In genomic region chr11:110289472-110289871, GRCh38 we compare ENCODE assay signal across 26 cellular contexts. TPM values are rescaled to one million over a fixed set of nuclear protein-coding genes. Genes with fewer than 3 reads are reported as not detected.
A peak's percentile ranks its signal among the peaks of the same experiment; 100 is the strongest.
DNase-seq lines count a peak whose midpoint lies in the region; ATAC-seq, FAIRE-seq and TF ChIP-seq lines count a peak whose summit lies in the region.
"Had no signal": no experiment of that assay in that cellular context is flagged by ENCODE, and none has a peak within 500 bp of the region (broad histone marks: within the 10 kb centered on the region; RNA-seq: fewer than 3 reads in every experiment).

No MANE protein-coding gene starts in this region.

- H3K36me3 ChIP-seq in astrocyte (ENCODE audit: insufficient read depth, low read length) (no peaks in the 10 kb centered on the region), neuronal stem cell (replicated peaks in 1 of 2; ENCODE audit: control insufficient read depth in 2 of 2, insufficient read depth in 2 of 2, low read length in 2 of 2) (peaks cover 0 to 15% of the 10 kb centered on the region in 2 donors)
- H3K36me3 ChIP-seq: SJCRH30 had no signal

- H3K4me3 ChIP-seq in astrocyte (ENCODE audit: insufficient read depth, low read depth, low read length) (no peak overlapping the region), neuronal stem cell (ENCODE audit: low read length in 2 of 2) (no peak overlapping the region)
- H3K4me3 ChIP-seq: GM23338, SJCRH30 had no signal

- DNase-seq in NCI-H82 (lab: John Stamatoyannopoulos, UW) (peak; percentile 36), NCI-H82 treated with DMSO at 0.1 percent for 48 hours (lab: John Stamatoyannopoulos, UW; ENCODE audit: unreplicated experiment) (no peak), astrocyte (ENCODE audit: low read depth) (peak; percentile 36), iris pigment epithelial cell (ENCODE audit: low read depth) (peak; percentile 72), mucosa of gallbladder (ENCODE audit: low spot score) (no peak), neuronal stem cell (ENCODE audit: low spot score) (no peak)
- DNase-seq in activated CD4-positive, alpha-beta T cell treated with anti-CD3 and anti-CD28 coated beads for 4 hours: no peak
- DNase-seq: H9; Karpas-422; MV-4-11; NCI-H1105; NCI-H146; NCI-H1930; NCI-H2107; NCI-H524; NCI-H748 treated with DMSO at 0.1 percent for 48 hours; NK-92 treated with Interleukin-12 subunit alpha and Interleukin-12 subunit beta, amount 100 ng/mL, for 24 hours; PC-3; SJCRH30 had no signal

- H3K79me2 ChIP-seq in astrocyte (ENCODE audit: insufficient read depth, low read length): peaks cover 99% of the 10 kb centered on the region

- H4K20me1 ChIP-seq in astrocyte (ENCODE audit: insufficient read depth, low read length): peaks cover 84% of the 10 kb centered on the region

- H3K18ac ChIP-seq in neuronal stem cell (ENCODE audit: low read length): no peak overlapping the region

- H4K91ac ChIP-seq in neuronal stem cell (ENCODE audit: low read depth, low read length, poor library complexity): no peak overlapping the region

- no peak overlapping the region for H2AK5ac ChIP-seq in neuronal stem cell (ENCODE audit: low read depth, low read length)

- no peak overlapping the region for H2BK5ac ChIP-seq in neuronal stem cell (ENCODE audit: low read length)

- H3K4me2 ChIP-seq in astrocyte (ENCODE audit: low read length) (no peak overlapping the region), neuronal stem cell (ENCODE audit: insufficient read depth, low read length, poor library complexity, severe bottlenecking) (no peak overlapping the region)
- H3K4me2 ChIP-seq: GM23338 had no signal

- H3K9ac ChIP-seq in astrocyte (ENCODE audit: low read length): no peak overlapping the region
- H3K9ac ChIP-seq in neuronal stem cell (ENCODE audit: low read depth, low read length, poor library complexity): no peak overlapping the region

- no peaks in the 10 kb centered on the region for H3K9me3 Mint-ChIP-seq in astrocyte (ENCODE audit: unreplicated experiment)
- H3K9me3 Mint-ChIP-seq: GM23338, H9 had no signal

- H3K27me3 ChIP-seq in astrocyte (ENCODE audit: insufficient read depth, low read length) (no peaks in the 10 kb centered on the region), neuronal stem cell (ENCODE audit: control insufficient read depth in 3 of 3, insufficient read depth in 3 of 3, low read depth in 1 of 3, low read length in 3 of 3) (no peaks in the 10 kb centered on the region)
- H3K27me3 ChIP-seq: SJCRH30 had no signal

- no peaks in the 10 kb centered on the region for H3K27me3 Mint-ChIP-seq in astrocyte (ENCODE audit: low read depth, unreplicated experiment)

- no peak overlapping the region for H3K23ac ChIP-seq in neuronal stem cell (ENCODE audit: low read depth, low read length, poor library complexity)

- no peak overlapping the region for H2BK15ac ChIP-seq in neuronal stem cell (ENCODE audit: low read length)

- H2BK12ac ChIP-seq in neuronal stem cell (ENCODE audit: low read length): no peak overlapping the region

- no peak overlapping the region for H3K27ac ChIP-seq in astrocyte (ENCODE audit: low read depth, low read length)
- H3K27ac ChIP-seq in neuronal stem cell (replicated peaks; ENCODE audit: low read length): no peak overlapping the region
- H3K27ac ChIP-seq: 22Rv1, HL-60, SJCRH30 had no signal

- H3K4ac ChIP-seq in neuronal stem cell (ENCODE audit: low read length): no peak overlapping the region

- FAIRE-seq in astrocyte (lab: Jason Lieb, UNC): no peak
- FAIRE-seq: D721Med had no signal

- peaks cover 1% of the 10 kb centered on the region for H3K79me1 ChIP-seq in neuronal stem cell (ENCODE audit: low read depth, low read length)

- H3K14ac ChIP-seq in neuronal stem cell (ENCODE audit: low read length): no peak overlapping the region

- H3K4me1 Mint-ChIP-seq in astrocyte (ENCODE audit: low read depth, unreplicated experiment): peaks cover 22% of the 10 kb centered on the region

- H3K27ac Mint-ChIP-seq in astrocyte (ENCODE audit: unreplicated experiment): no peak overlapping the region
- H3K27ac Mint-ChIP-seq: GM23338, H9 had no signal

- no peak for ATAC-seq in HG02610 (IDR thresholded peaks at IDR 0.05; ENCODE audit: unreplicated experiment)
- ATAC-seq: GM23338, PC-3, Right ventricle myocardium inferior, SK-N-SH treated with all-trans-retinoic acid at 6 μM for 48 hours had no signal

- H3K4me1 ChIP-seq in astrocyte (ENCODE audit: insufficient read depth, low read length): peaks cover 5% of the 10 kb centered on the region
- H3K4me1 ChIP-seq in neuronal stem cell (ENCODE audit: control insufficient read depth in 2 of 2, insufficient read depth in 1 of 2, low read depth in 1 of 2, low read length in 2 of 2): peaks cover 0 to 6% of the 10 kb centered on the region in 2 donors

- no CpG with 5 or more reads among the region's 10 CpGs for WGBS in neuronal stem cell (ENCODE audit: extremely low coverage in 2 of 2, insufficient read length in 2 of 2, insufficient replicate concordance in 1 of 2), 2 donors

- H3K4me3 Mint-ChIP-seq in astrocyte (ENCODE audit: unreplicated experiment): no peak overlapping the region
- H3K4me3 Mint-ChIP-seq: GM23338, H9 had no signal

- no peak overlapping the region for H4K8ac ChIP-seq in neuronal stem cell (ENCODE audit: low read depth, low read length)

- TF ChIP-seq CTCF in astrocyte (IDR thresholded peaks at IDR 0.05; ENCODE audit: insufficient read depth, low read depth, low read length): no peak

- H3K9me3 ChIP-seq in astrocyte (ENCODE audit: insufficient read depth, low read depth, low read length): no peaks in the 10 kb centered on the region
- peaks cover 0 to 7% of the 10 kb centered on the region in 2 donors for H3K9me3 ChIP-seq in neuronal stem cell (replicated peaks in 1 of 2; ENCODE audit: control insufficient read depth in 2 of 2, insufficient read depth in 1 of 2, low read depth in 1 of 2, low read length in 2 of 2)
- H3K9me3 ChIP-seq: SJCRH30 had no signal

- H2AFZ ChIP-seq in astrocyte (ENCODE audit: low read depth, low read length) (no peak overlapping the region), neuronal stem cell (ENCODE audit: low read length) (no peak overlapping the region)
- H2AFZ ChIP-seq: GM23338 had no signal

- no peaks in the 10 kb centered on the region for H3K36me3 Mint-ChIP-seq in astrocyte (ENCODE audit: low read depth, unreplicated experiment)

- no peak overlapping the region for H2BK120ac ChIP-seq in neuronal stem cell (ENCODE audit: low read depth, low read length)

RNA-seq across cellular contexts. Expression of gene RDX, which starts 6.9 kb away (rescaled TPM):
- 128 and 132 TPM in 2 replicates for total RNA-seq in astrocyte
- total RNA-seq in mucosa of gallbladder: 83.6 TPM
- polyA plus RNA-seq in neuronal stem cell (2013, experiment 1 of 2): 77.7 TPM
- 81.7 TPM for polyA plus RNA-seq in neuronal stem cell (2013, experiment 2 of 2)

Comparison
In these comparisons a context has a peak if more than half of its experiments do, and no peak if none do; other contexts are left out.
1. DNase-seq: peak in NCI-H82 (single experiment), astrocyte (single experiment) and iris pigment epithelial cell (single experiment); none in NCI-H82 treated with DMSO at 0.1 percent for 48 hours (single experiment), mucosa of gallbladder (single experiment), neuronal stem cell (single experiment) and activated CD4-positive, alpha-beta T cell treated with anti-CD3 and anti-CD28 coated beads for 4 hours (0 of 2).